Comparison of ENCODE assay signal across 13 cellular contexts in the genomic region with DNA sequence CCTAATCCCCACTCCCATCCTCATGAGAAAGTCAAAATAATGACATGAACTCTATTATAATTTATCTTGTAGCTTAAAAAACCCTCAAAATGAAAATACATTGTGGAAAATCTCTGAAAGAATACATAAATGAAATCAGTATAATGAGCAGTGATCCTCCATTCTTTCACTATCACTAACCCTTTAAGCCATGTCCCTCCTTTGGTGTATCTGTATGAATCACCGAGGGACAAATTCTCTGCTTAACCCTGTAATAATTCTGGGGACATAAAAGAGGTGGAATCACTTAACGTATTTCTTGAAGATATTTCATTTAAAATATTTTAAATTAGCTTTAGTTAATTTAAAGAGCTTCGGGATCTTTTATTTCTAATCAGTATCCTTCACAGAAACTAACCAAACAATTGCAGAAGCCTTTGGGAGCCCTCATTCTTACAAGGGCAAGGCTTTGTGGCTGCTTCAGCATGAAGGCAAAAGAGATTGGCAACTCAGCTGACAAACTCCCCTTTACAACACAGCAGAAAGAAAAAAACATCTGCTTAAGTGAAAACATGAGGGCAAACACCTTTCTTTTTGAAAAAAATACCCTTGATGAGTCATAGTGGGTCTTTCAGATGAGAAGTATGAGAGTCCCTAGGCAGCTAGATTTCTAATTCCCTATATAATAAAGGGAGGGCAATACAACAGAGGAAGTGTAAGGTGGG.
A peak's percentile ranks its signal among the peaks of the same experiment; 100 is the strongest.
DNase-seq lines count a peak whose midpoint lies in the region; ATAC-seq and TF ChIP-seq lines count a peak whose summit lies in the region.
"Had no signal": no experiment of that assay in that cellular context is flagged by ENCODE, and none has a peak within 500 bp of the region (broad histone marks: within the 10 kb centered on the region; RNA-seq: fewer than 3 reads in every experiment).

No MANE protein-coding gene starts in this region.

- H3K9ac ChIP-seq in OCI-LY3 (ENCODE audit: low read length): peak overlapping the region; percentile 71

- DNase-seq in KBM-7: no peak
- DNase-seq in NCI-H526 (lab: John Stamatoyannopoulos, UW): no peak
- no peak for DNase-seq in activated gamma-delta T cell treated with Interleukin-2 at 50 U/mL for 16 hours
- no peak for DNase-seq in GF-D8 (lab: John Stamatoyannopoulos, UW)
- DNase-seq: activated T-cell treated with anti-CD3 and anti-CD28 coated beads, Interleukin-2, amount 50 U/mL, for 4 hours; CD8-positive, alpha-beta memory T cell; tibial artery had no signal

- H3K9me3 ChIP-seq in OCI-LY3 (ENCODE audit: insufficient read depth, low read length): peaks cover 8% of the 10 kb centered on the region
- H3K9me3 ChIP-seq: tibial artery had no signal

- peak overlapping the region; percentile 58; the same call in 1 of the 2 replicates for H2AFZ ChIP-seq in OCI-LY3 (ENCODE audit: low read depth, low read length)

- peak overlapping the region; percentile 58 for H3K4me3 ChIP-seq in OCI-LY3 (ENCODE audit: low read length)
- H3K4me3 ChIP-seq: tibial artery had no signal

- peaks cover 47% of the 10 kb centered on the region for H3K4me1 ChIP-seq in OCI-LY3 (ENCODE audit: low read length)
- H3K4me1 ChIP-seq: tibial artery had no signal

- peaks cover 17% of the 10 kb centered on the region for H3K36me3 ChIP-seq in OCI-LY3 (replicated peaks; ENCODE audit: low read depth, low read length)
- H3K36me3 ChIP-seq: tibial artery had no signal

- no peak for TF ChIP-seq CTCF in OCI-LY3 (IDR thresholded peaks at IDR 0.05; ENCODE audit: low read depth, low read length)

- H3K4me2 ChIP-seq in OCI-LY3 (ENCODE audit: low read length): peak overlapping the region; percentile 74

- no peaks in the 10 kb centered on the region for H4K20me1 ChIP-seq in OCI-LY3 (ENCODE audit: insufficient read depth, low read length)

- peak overlapping the region; percentile 97 for H3K27ac ChIP-seq in OCI-LY3 (ENCODE audit: low read length)
- H3K27ac ChIP-seq: HL-60, tibial artery had no signal

- H3K27me3 ChIP-seq in OCI-LY3 (ENCODE audit: low read depth, low read length): no peaks in the 10 kb centered on the region
- H3K27me3 ChIP-seq: tibial artery had no signal

- no peaks in the 10 kb centered on the region for H3K79me2 ChIP-seq in OCI-LY3 (ENCODE audit: low read length)

- in situ Hi-C loops in KBM-7 (cut with MboI; ENCODE audit: low pct_unique_long_range_greater_than_20kb, low sequenced_read_pairs): no loop called here

- ATAC-seq in GM18498 (IDR thresholded peaks at IDR 0.05; ENCODE audit: unreplicated experiment) (peak; percentile 97), GM19452 (IDR thresholded peaks at IDR 0.05; ENCODE audit: unreplicated experiment) (peak; percentile 96), HG02943 (IDR thresholded peaks at IDR 0.05; ENCODE audit: low read depth, unreplicated experiment) (peak; percentile 95)
- ATAC-seq: natural killer cell treated with Interleukin-12 subunit alpha and Interleukin-12 subunit beta and Interleukin-15 and Interleukin-18, amount 100 ng/mL, for 72 hours had no signal
